In the genomic region with DNA sequence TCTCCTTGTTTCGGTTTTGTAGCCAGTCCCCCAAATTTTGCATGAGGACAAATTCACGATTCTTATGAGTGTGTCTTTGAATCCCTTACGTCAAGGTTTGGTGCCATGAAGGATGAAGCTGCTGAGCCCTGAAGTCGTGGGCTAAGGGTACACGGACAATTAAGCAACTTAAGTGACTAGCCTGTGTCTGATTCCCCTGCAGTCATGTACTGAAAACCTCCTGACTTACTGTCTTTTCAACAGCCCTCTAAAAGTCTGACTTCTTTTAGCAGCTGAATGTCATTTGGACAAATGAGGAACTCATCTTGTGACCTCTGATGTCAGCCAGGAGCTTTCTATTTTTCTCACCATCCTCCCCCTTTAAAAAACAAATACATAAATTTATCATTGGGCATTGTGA, we compare ENCODE assay signal across 13 cellular contexts. TPM values are rescaled to one million over a fixed set of nuclear protein-coding genes. Genes with fewer than 3 reads are reported as not detected.
DNase-seq lines count a peak whose midpoint lies in the region; ATAC-seq, FAIRE-seq and TF ChIP-seq lines count a peak whose summit lies in the region.
"Had no signal": no experiment of that assay in that cellular context is flagged by ENCODE, and none has a peak within 500 bp of the region (broad histone marks: within the 10 kb centered on the region; RNA-seq: fewer than 3 reads in every experiment).

No MANE protein-coding gene starts in this region.

- no peak overlapping the region for H3K27ac ChIP-seq in keratinocyte (ENCODE audit: control insufficient read depth, insufficient read depth, low read length)
- peak overlapping the region; percentile 25 for H3K27ac ChIP-seq in subcutaneous abdominal adipose tissue (ENCODE audit: low read depth, low read length)
- no peak overlapping the region for H3K27ac ChIP-seq in A673 (ENCODE audit: low read depth, low read length, poor library complexity, severe bottlenecking)

- no peaks in the 10 kb centered on the region for H3K27me3 Mint-ChIP-seq in T-cell

- H3K9me3 Mint-ChIP-seq in T-cell: no peaks in the 10 kb centered on the region
- H3K9me3 Mint-ChIP-seq: activated CD4-positive, alpha-beta memory T cell treated with anti-CD3 and anti-CD28 coated beads, Interleukin-2, amount 10 ng/mL, durations not matched to agents 7 days and 5 days; HFFc6 had no signal

- TF ChIP-seq CTCF in keratinocyte (optimal IDR thresholded peaks at IDR 0.05 in 1 of 3, IDR thresholded peaks at IDR 0.05 in 1 of 3, conservative IDR thresholded peaks at IDR 0.05 in 1 of 3; ENCODE audit: extremely low read depth in 1 of 3, insufficient read depth in 2 of 3, low read length in 3 of 3) (no peak), A673 (conservative IDR thresholded peaks at IDR 0.05; ENCODE audit: low read depth, low read length) (no peak)

- H3K27me3 ChIP-seq in keratinocyte (ENCODE audit: control insufficient read depth, extremely low read depth, insufficient read depth, low read length) (no peaks in the 10 kb centered on the region), subcutaneous abdominal adipose tissue (ENCODE audit: control insufficient read depth in 5 of 5, insufficient read depth in 4 of 5, low read length in 5 of 5) (no peaks in the 10 kb centered on the region), A673 (replicated peaks; ENCODE audit: insufficient read depth, low read depth, low read length, poor library complexity) (no peaks in the 10 kb centered on the region)

- no peaks in the 10 kb centered on the region for H3K36me3 Mint-ChIP-seq in T-cell

- H3K36me3 ChIP-seq in keratinocyte (ENCODE audit: control insufficient read depth in 2 of 2, extremely low read depth in 1 of 2, insufficient read depth in 2 of 2, low read length in 2 of 2) (no peaks in the 10 kb centered on the region), subcutaneous abdominal adipose tissue (ENCODE audit: control insufficient read depth in 5 of 5, insufficient read depth in 5 of 5, low read length in 5 of 5) (no peaks in the 10 kb centered on the region), A673 (ENCODE audit: insufficient read depth, low read length, poor library complexity, severe bottlenecking) (no peaks in the 10 kb centered on the region)

- FAIRE-seq in keratinocyte (lab: Jason Lieb, UNC): peak; percentile 13

- peaks cover 23% of the 10 kb centered on the region for H3K4me1 ChIP-seq in keratinocyte (ENCODE audit: control insufficient read depth, extremely low read depth, insufficient read depth, low read length)
- peaks cover 0 to 23% (median 13%) of the 10 kb centered on the region in 5 donors for H3K4me1 ChIP-seq in subcutaneous abdominal adipose tissue (ENCODE audit: control insufficient read depth in 5 of 5, insufficient read depth in 5 of 5, low read length in 5 of 5)
- peaks cover 10% of the 10 kb centered on the region for H3K4me1 ChIP-seq in A673 (ENCODE audit: insufficient read depth, low read length, poor library complexity, severe bottlenecking)

- peak overlapping the region; percentile 99 for H3K27ac Mint-ChIP-seq in T-cell
- H3K27ac Mint-ChIP-seq: HFFc6 had no signal

- intact Hi-C loops in A673 (cut with micrococcal nuclease; ENCODE audit: unreplicated experiment): no loop called here

- ATAC-seq in GM18868 (IDR thresholded peaks at IDR 0.05; ENCODE audit: unreplicated experiment) (peak; percentile 28), T-cell (replicated peaks in 1 of 4) (no peak), GM21723 (IDR thresholded peaks at IDR 0.05; ENCODE audit: unreplicated experiment) (no peak)

- no peaks in the 10 kb centered on the region for H3K79me2 ChIP-seq in keratinocyte (ENCODE audit: control insufficient read depth, insufficient read depth, low read length)

- no peak overlapping the region for H3K4me3 ChIP-seq in keratinocyte (ENCODE audit: control insufficient read depth in 2 of 3, extremely low read depth in 1 of 3, insufficient read depth in 2 of 3, low read depth in 1 of 3, low read length in 3 of 3)
- H3K4me3 ChIP-seq in subcutaneous abdominal adipose tissue (ENCODE audit: low read depth in 1 of 5, low read length in 5 of 5): no peak overlapping the region
- no peak overlapping the region for H3K4me3 ChIP-seq in A673 (ENCODE audit: low read depth, low read length, poor library complexity, severe bottlenecking)

- dilution Hi-C loops in keratinocyte (cut with MboI; ENCODE audit: extremely low pct_ligation_motif_present, low sequenced_read_pairs): no loop called here

- H3K9me1 ChIP-seq in keratinocyte (ENCODE audit: control insufficient read depth, extremely low read depth, insufficient read depth, low read length): no peaks in the 10 kb centered on the region

- no peak overlapping the region for H3K4me2 ChIP-seq in keratinocyte (ENCODE audit: control insufficient read depth, extremely low read depth, insufficient read depth, low read depth, low read length)

- H2AFZ ChIP-seq in keratinocyte (ENCODE audit: control insufficient read depth, low read length): no peak overlapping the region

- H3K4me3 Mint-ChIP-seq in T-cell: peak overlapping the region in 1 of 3 donors; percentile 69
- H3K4me3 Mint-ChIP-seq: HFFc6 had no signal

- no peak overlapping the region for H3K9ac ChIP-seq in keratinocyte (ENCODE audit: control insufficient read depth, extremely low read depth, insufficient read depth, low read length)
- no peak overlapping the region for H3K9ac ChIP-seq in subcutaneous abdominal adipose tissue (ENCODE audit: low read length in 5 of 5)

- CTCF ChIA-PET in T-cell (lab: Charles Lee): interaction anchor here in 1 of 2 donors (0.6 to 2.0 kb wide), 3 partner anchors 34 to 303 kb away, joined by 3 to 15 read pairs (median 5); no protein-coding TSS in a partner anchor
- CTCF ChIA-PET in A673 (lab: Charles Lee): no interaction called here

- H3K4me1 Mint-ChIP-seq in T-cell: peaks cover 49 to 68% (median 66%) of the 10 kb centered on the region in 3 donors

- POLR2A ChIA-PET in T-cell (lab: Charles Lee) (interaction anchor here (0.7 kb wide), 2 partner anchors 11 to 889 kb away, joined by 3 to 4 read pairs; no protein-coding TSS in a partner anchor), A673 (lab: Charles Lee; ENCODE audit: low non-redundant PET) (no interaction called here)

- BruUV-seq in A673 (replicated peaks; lab: Mats Ljungman, UMichigan): no TSS peak

- no peak for DNase-seq in T-cell
- no peak for DNase-seq in keratinocyte (ENCODE audit: low read depth, low spot score)
- DNase-seq in stimulated activated CD4-positive, alpha-beta T cell treated with anti-CD3 and anti-CD28 coated beads, Interleukin-4, amount 100 ng/mL, for 1 hour: no peak
- no peak for DNase-seq in A673 (ENCODE audit: low spot score)
- DNase-seq: HFFc6, NCI-H1694 treated with DMSO at 0.1 percent for 48 hours, SIG-M5 had no signal

- H3K9me3 ChIP-seq in keratinocyte (ENCODE audit: control insufficient read depth, low read depth, low read length) (no peaks in the 10 kb centered on the region), subcutaneous abdominal adipose tissue (ENCODE audit: control insufficient read depth in 5 of 5, low read length in 5 of 5) (no peaks in the 10 kb centered on the region), A673 (ENCODE audit: low read depth, low read length, poor library complexity, severe bottlenecking) (no peaks in the 10 kb centered on the region)

- H4K20me1 ChIP-seq in keratinocyte (ENCODE audit: control insufficient read depth, extremely low read depth, insufficient read depth, low read length): no peaks in the 10 kb centered on the region

RNA-seq across cellular contexts. Expression of gene C1orf105, which starts 27.1 kb away (rescaled TPM):
- total RNA-seq in T-cell: not detected
- polyA plus RNA-seq in keratinocyte: not detected in 3 replicates
- not detected for polyA plus RNA-seq in keratinocyte (2011; ENCODE audit: low read depth)
- polyA plus RNA-seq in keratinocyte (2011; cell fraction: cytosol; rRNA removed): not detected in 2 replicates
- not detected in 2 replicates for polyA plus RNA-seq in keratinocyte (2011; cell fraction: nucleus; rRNA removed)
- polyA plus RNA-seq in keratinocyte (2012; ENCODE audit: low replicate concordance): not detected in 2 replicates
- not detected in 3 replicates for polyA minus RNA-seq in keratinocyte
- polyA minus RNA-seq in keratinocyte (2011; cell fraction: cytosol; rRNA and poly(A)+ RNA removed): not detected
- polyA minus RNA-seq in keratinocyte (2011; cell fraction: nucleus; rRNA and poly(A)+ RNA removed): not detected in 2 replicates
- not detected in 2 replicates for total RNA-seq in A673 (2021)
- total RNA-seq: activated CD4-positive, alpha-beta memory T cell treated with anti-CD3 and anti-CD28 coated beads, Interleukin-2, amount 10 ng/mL, durations not matched to agents 7 days and 5 days; Daoy; HFFc6; lung microvascular endothelial cell had no signal

RNA-seq across cellular contexts. Expression of gene PIGC, which starts 50.5 kb away (rescaled TPM):
- total RNA-seq in T-cell: 10 to 100 TPM; 26.9 to 39.0 (median 34.5) TPM
- polyA plus RNA-seq in keratinocyte: 18.0 to 21.6 TPM (median 21.2 TPM) in 3 replicates
- polyA plus RNA-seq in keratinocyte (2011; ENCODE audit: low read depth): 9.7 TPM
- 15.0 and 18.9 TPM in 2 replicates for polyA plus RNA-seq in keratinocyte (2011; cell fraction: cytosol; rRNA removed)
- 15.4 and 18.6 TPM in 2 replicates for polyA plus RNA-seq in keratinocyte (2011; cell fraction: nucleus; rRNA removed)
- polyA plus RNA-seq in keratinocyte (2012; ENCODE audit: low replicate concordance): 14.1 and 18.1 TPM in 2 replicates
- polyA minus RNA-seq in keratinocyte: 15.8 to 19.0 TPM (median 16.6 TPM) in 3 replicates
- 8.6 TPM for polyA minus RNA-seq in keratinocyte (2011; cell fraction: cytosol; rRNA and poly(A)+ RNA removed)
- 5.6 and 6.9 TPM in 2 replicates for polyA minus RNA-seq in keratinocyte (2011; cell fraction: nucleus; rRNA and poly(A)+ RNA removed)
- 21.0 and 23.6 TPM in 2 replicates for total RNA-seq in A673 (2021)
